ENCODE assay signal across 16 cellular contexts in the genomic region with DNA sequence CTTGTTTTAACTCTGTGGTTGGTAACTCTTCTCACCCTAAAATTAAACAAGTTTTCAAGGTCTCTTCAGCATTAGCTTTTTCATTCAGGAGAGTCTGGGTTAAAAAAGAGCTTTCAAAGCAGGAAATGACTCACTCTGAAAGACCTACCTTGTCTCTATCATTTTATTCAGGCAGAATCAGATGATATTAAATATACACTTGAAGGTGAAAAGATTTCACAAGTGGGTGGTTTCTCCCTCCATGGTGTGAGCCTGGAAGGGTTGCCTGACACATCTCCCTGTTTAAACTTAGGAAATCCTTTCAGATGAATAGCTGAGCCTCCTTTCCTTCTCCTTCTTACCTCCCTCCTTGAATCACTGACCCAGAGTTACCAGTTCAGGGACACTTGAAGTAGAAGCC.
A peak's percentile ranks its signal among the peaks of the same experiment; 100 is the strongest.
DNase-seq lines count a peak whose midpoint lies in the region; TF ChIP-seq lines count a peak whose summit lies in the region.
"Had no signal": no experiment of that assay in that cellular context is flagged by ENCODE, and none has a peak within 500 bp of the region (broad histone marks: within the 10 kb centered on the region; RNA-seq: fewer than 3 reads in every experiment).

No MANE protein-coding gene starts in this region.

- H3K9me2 ChIP-seq in SK-N-SH = no peaks in the 10 kb centered on the region

- CTCF ChIA-PET in SK-N-SH (lab: Yijun Ruan, JAX) = interaction anchor here (0.6 kb wide), 1 partner anchor 642 kb away, joined by 3 read pairs; no protein-coding TSS in a partner anchor

- no peaks in the 10 kb centered on the region for H3K27me3 ChIP-seq in SK-N-SH (ENCODE audit: insufficient read depth)

- H3K4me3 ChIP-seq in SK-N-SH (ENCODE audit: low read depth in 2 of 2, low read length in 1 of 2) (no peak overlapping the region), epithelial cell of esophagus (ENCODE audit: low read length) (no peak overlapping the region)

- peak; percentile 56 for DNase-seq in HT1080 (ENCODE audit: low read depth)
- DNase-seq in SK-N-SH = no peak
- DNase-seq in epithelial cell of esophagus (ENCODE audit: low read depth) = peak; percentile 41
- DNase-seq in putamen (ENCODE audit: low spot score) = peak; percentile 47
- no peak for DNase-seq in germinal center (ENCODE audit: low spot score)
- no peak for DNase-seq in activated naive CD4-positive, alpha-beta T cell treated with Interleukin-2 at 50 U/mL for 16 hours
- no peak for DNase-seq in HUDEP-2 (lab: John Stamatoyannopoulos, UW; ENCODE audit: unreplicated experiment in 76 of 76)
- DNase-seq: AML-193, DMS79 treated with DMSO at 0.1 percent for 48 hours, H9, NCI-H1105 treated with DMSO at 0.1 percent for 48 hours, NCI-H1694, NCI-H526, PC-3 had no signal

- TF ChIP-seq EP300 in SK-N-SH (IDR thresholded peaks at IDR 0.05; ENCODE audit: borderline replicate concordance in 1 of 2, low read depth in 1 of 2, low read length in 1 of 2) = no peak

- H3K27ac ChIP-seq in SK-N-SH (ENCODE audit: low read depth in 2 of 2, low read length in 1 of 2) = no peak overlapping the region
- H3K27ac ChIP-seq: C4-2B, RWPE1 had no signal

- POLR2A ChIA-PET in SK-N-SH (lab: Yijun Ruan, JAX) = no interaction called here

- no peaks in the 10 kb centered on the region; a peak in 1 of 4 replicates for H3K4me1 ChIP-seq in SK-N-SH (ENCODE audit: control insufficient read depth in 1 of 2, insufficient read depth in 2 of 2, low read depth in 1 of 2, low read length in 1 of 2)

- H3K79me2 ChIP-seq in SK-N-SH (ENCODE audit: insufficient read depth) = no peaks in the 10 kb centered on the region

- TF ChIP-seq RAD21 in SK-N-SH (IDR thresholded peaks at IDR 0.05; ENCODE audit: low read length) = no peak

- no peak overlapping the region for H3K9ac ChIP-seq in SK-N-SH

- peak overlapping the region; percentile 24; the same call in 1 of the 2 replicates for H2AFZ ChIP-seq in SK-N-SH (ENCODE audit: low read depth)

- no peaks in the 10 kb centered on the region for H3K36me3 ChIP-seq in SK-N-SH (replicated peaks in 1 of 2; ENCODE audit: control insufficient read depth in 1 of 2, insufficient read depth in 2 of 2, low read length in 1 of 2)

- H3K9me3 ChIP-seq in SK-N-SH = no peaks in the 10 kb centered on the region

- no peak for TF ChIP-seq CTCF in SK-N-SH (IDR thresholded peaks at IDR 0.05)
- TF ChIP-seq CTCF in epithelial cell of esophagus (IDR thresholded peaks at IDR 0.05; ENCODE audit: insufficient read depth, low read depth, low read length, missing control alignments) = no peak

- no peaks in the 10 kb centered on the region for H4K20me1 ChIP-seq in SK-N-SH (ENCODE audit: insufficient read depth)

- H3K4me2 ChIP-seq in SK-N-SH = no peak overlapping the region

- no peaks in the 10 kb centered on the region for H3F3A ChIP-seq in SK-N-SH (replicated peaks; ENCODE audit: insufficient read depth)

TF ChIP-seq in SK-N-SH, 30 proteins besides CTCF, POLR2A, EP300 and RAD21:
- TF ChIP-seq FOXJ3 (CRISPR knock-in tag; IDR thresholded peaks at IDR 0.05) = no peak
- no peak for TF ChIP-seq RXRA (IDR thresholded peaks at IDR 0.05; ENCODE audit: borderline replicate concordance, low read depth)
- TF ChIP-seq SIN3A (IDR thresholded peaks at IDR 0.05; ENCODE audit: borderline replicate concordance, low read depth, low read length) = no peak
- no peak for TF ChIP-seq ELF1 (IDR thresholded peaks at IDR 0.05)
- no peak for TF ChIP-seq SMC3 (IDR thresholded peaks at IDR 0.05; ENCODE audit: low read depth, low read length)
- TF ChIP-seq FOSL2 (IDR thresholded peaks at IDR 0.05; ENCODE audit: borderline replicate concordance, low read depth) = no peak
- no peak for TF ChIP-seq RFX5 (IDR thresholded peaks at IDR 0.05; ENCODE audit: low read length)
- no peak for TF ChIP-seq POLR2AphosphoS5 (IDR thresholded peaks at IDR 0.05; ENCODE audit: low read depth, low read length)
- TF ChIP-seq, protein P1, sequence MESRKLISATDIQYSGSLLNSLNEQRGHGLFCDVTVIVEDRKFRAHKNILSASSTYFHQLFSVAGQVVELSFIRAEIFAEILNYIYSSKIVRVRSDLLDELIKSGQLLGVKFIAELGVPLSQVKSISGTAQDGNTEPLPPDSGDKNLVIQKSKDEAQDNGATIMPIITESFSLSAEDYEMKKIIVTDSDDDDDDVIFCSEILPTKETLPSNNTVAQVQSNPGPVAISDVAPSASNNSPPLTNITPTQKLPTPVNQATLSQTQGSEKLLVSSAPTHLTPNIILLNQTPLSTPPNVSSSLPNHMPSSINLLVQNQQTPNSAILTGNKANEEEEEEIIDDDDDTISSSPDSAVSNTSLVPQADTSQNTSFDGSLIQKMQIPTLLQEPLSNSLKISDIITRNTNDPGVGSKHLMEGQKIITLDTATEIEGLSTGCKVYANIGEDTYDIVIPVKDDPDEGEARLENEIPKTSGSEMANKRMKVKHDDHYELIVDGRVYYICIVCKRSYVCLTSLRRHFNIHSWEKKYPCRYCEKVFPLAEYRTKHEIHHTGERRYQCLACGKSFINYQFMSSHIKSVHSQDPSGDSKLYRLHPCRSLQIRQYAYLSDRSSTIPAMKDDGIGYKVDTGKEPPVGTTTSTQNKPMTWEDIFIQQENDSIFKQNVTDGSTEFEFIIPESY (IDR thresholded peaks at IDR 0.05; ENCODE audit: borderline replicate concordance, low read depth) = no peak

Comparison
In these comparisons a context has a peak if more than half of its experiments do, and no peak if none do; other contexts are left out.
1. DNase-seq: peak in HT1080 (single experiment), epithelial cell of esophagus (single experiment) and putamen (single experiment); none in SK-N-SH (single experiment), germinal center (single experiment), activated naive CD4-positive, alpha-beta T cell treated with Interleukin-2 at 50 U/mL for 16 hours (single experiment) and HUDEP-2 (0 of 76).